1 cellular context compared by ENCODE assay signal in the genomic region with DNA sequence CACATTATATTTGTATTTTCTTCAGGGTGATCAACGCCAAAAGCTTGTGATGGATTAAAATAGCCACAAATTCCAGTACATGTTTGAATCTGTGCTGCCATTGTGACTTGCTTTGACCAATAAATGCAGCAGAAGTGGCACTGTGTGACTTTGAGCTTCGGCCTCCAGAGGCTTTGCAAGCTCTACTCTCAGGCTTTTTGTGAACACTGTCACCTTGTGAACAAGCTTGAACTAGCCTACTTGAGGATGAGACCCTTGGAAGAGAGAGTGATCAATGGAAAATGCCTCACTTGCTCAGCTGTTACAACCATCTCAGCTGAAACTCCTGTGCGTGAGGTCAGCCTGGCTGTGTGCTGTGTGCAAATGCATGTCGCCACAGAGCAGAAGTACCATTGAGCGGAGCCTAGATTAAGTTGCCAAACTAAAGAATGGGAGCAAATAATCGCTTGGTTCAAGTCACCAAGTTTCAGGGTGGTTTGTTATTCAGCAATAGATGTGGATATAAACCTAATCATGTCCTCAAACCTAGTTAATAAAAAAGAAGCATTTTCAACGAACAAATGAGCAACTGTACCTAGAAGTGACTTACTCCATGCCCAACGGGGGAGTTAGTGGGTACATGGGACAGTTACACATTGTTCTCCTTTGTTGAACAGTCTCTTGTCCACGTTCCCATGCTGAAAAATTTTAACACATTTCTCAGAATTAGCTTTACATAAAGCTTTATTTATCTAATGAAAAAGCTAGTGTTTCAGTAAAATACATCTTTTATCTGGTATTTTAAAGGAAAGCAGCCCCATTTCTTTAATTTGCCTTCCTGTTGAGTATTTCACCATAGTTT.
TF ChIP-seq lines count a peak whose summit lies in the region.

No MANE protein-coding gene starts in this region.

TF ChIP-seq in K562, 482 proteins besides CTCF, POLR2A, EP300 and RAD21:
- TF ChIP-seq, protein P1, sequence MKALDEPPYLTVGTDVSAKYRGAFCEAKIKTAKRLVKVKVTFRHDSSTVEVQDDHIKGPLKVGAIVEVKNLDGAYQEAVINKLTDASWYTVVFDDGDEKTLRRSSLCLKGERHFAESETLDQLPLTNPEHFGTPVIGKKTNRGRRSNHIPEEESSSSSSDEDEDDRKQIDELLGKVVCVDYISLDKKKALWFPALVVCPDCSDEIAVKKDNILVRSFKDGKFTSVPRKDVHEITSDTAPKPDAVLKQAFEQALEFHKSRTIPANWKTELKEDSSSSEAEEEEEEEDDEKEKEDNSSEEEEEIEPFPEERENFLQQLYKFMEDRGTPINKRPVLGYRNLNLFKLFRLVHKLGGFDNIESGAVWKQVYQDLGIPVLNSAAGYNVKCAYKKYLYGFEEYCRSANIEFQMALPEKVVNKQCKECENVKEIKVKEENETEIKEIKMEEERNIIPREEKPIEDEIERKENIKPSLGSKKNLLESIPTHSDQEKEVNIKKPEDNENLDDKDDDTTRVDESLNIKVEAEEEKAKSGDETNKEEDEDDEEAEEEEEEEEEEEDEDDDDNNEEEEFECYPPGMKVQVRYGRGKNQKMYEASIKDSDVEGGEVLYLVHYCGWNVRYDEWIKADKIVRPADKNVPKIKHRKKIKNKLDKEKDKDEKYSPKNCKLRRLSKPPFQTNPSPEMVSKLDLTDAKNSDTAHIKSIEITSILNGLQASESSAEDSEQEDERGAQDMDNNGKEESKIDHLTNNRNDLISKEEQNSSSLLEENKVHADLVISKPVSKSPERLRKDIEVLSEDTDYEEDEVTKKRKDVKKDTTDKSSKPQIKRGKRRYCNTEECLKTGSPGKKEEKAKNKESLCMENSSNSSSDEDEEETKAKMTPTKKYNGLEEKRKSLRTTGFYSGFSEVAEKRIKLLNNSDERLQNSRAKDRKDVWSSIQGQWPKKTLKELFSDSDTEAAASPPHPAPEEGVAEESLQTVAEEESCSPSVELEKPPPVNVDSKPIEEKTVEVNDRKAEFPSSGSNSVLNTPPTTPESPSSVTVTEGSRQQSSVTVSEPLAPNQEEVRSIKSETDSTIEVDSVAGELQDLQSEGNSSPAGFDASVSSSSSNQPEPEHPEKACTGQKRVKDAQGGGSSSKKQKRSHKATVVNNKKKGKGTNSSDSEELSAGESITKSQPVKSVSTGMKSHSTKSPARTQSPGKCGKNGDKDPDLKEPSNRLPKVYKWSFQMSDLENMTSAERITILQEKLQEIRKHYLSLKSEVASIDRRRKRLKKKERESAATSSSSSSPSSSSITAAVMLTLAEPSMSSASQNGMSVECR (CRISPR knock-in tag; IDR thresholded peaks at IDR 0.05): no peak
- TF ChIP-seq CREM (IDR thresholded peaks at IDR 0.05; ENCODE audit: low read depth): no peak
- no peak for TF ChIP-seq ZNF174 (CRISPR knock-in tag; IDR thresholded peaks at IDR 0.05)
- TF ChIP-seq TCFL5 (CRISPR knock-in tag; conservative IDR thresholded peaks at IDR 0.05): no peak
- TF ChIP-seq BRD9 (IDR thresholded peaks at IDR 0.05; ENCODE audit: low read depth, partially characterized antibody): no peak
- TF ChIP-seq ERF (CRISPR knock-in tag; IDR thresholded peaks at IDR 0.05): no peak
- TF ChIP-seq SMAD3 (CRISPR knock-in tag; conservative IDR thresholded peaks at IDR 0.05): no peak
- no peak for TF ChIP-seq ZBTB12 (CRISPR knock-in tag; IDR thresholded peaks at IDR 0.05)
- no peak for TF ChIP-seq ETS2 (tag; IDR thresholded peaks at IDR 0.05; ENCODE audit: borderline replicate concordance, poor library complexity, severe bottlenecking)
- TF ChIP-seq, protein P2, sequence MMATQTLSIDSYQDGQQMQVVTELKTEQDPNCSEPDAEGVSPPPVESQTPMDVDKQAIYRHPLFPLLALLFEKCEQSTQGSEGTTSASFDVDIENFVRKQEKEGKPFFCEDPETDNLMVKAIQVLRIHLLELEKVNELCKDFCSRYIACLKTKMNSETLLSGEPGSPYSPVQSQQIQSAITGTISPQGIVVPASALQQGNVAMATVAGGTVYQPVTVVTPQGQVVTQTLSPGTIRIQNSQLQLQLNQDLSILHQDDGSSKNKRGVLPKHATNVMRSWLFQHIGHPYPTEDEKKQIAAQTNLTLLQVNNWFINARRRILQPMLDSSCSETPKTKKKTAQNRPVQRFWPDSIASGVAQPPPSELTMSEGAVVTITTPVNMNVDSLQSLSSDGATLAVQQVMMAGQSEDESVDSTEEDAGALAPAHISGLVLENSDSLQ (IDR thresholded peaks at IDR 0.05): no peak
